ENCODE assay signal across 11 cellular contexts in genomic region chr20:45917790-45918141, GRCh38. TPM values are rescaled to one million over a fixed set of nuclear protein-coding genes. Genes with fewer than 3 reads are reported as not detected.
A peak's percentile ranks its signal among the peaks of the same experiment; 100 is the strongest.
DNase-seq lines count a peak whose midpoint lies in the region; ATAC-seq and TF ChIP-seq lines count a peak whose summit lies in the region.
"Had no signal": no experiment of that assay in that cellular context is flagged by ENCODE, and none has a peak within 500 bp of the region (broad histone marks: within the 10 kb centered on the region; RNA-seq: fewer than 3 reads in every experiment).

No MANE protein-coding gene starts in this region.

- no peak overlapping the region for H3K4me3 ChIP-seq in AG10803 (ENCODE audit: low read length)
- H3K4me3 ChIP-seq in heart left ventricle = no peak overlapping the region
- no peak overlapping the region for H3K4me3 ChIP-seq in ovary
- H3K4me3 ChIP-seq: K562 had no signal

- TF ChIP-seq CTCF in AG10803 (conservative IDR thresholded peaks at IDR 0.05; ENCODE audit: low read length) = no peak
- TF ChIP-seq CTCF in heart left ventricle (IDR thresholded peaks at IDR 0.05) = no peak
- no peak for TF ChIP-seq CTCF in ovary (IDR thresholded peaks at IDR 0.05)

- TF ChIP-seq EP300 in ovary (IDR thresholded peaks at IDR 0.05) = no peak

- H3K9me3 ChIP-seq in heart left ventricle (no peaks in the 10 kb centered on the region), ovary (no peaks in the 10 kb centered on the region)

- TF ChIP-seq POLR2A in heart left ventricle (IDR thresholded peaks at IDR 0.05) (no peak), ovary (IDR thresholded peaks at IDR 0.05) (no peak)

- H3K27ac ChIP-seq in angular gyrus (ENCODE audit: low read depth, low read length) (peak overlapping the region; percentile 69), heart left ventricle (peak overlapping the region; percentile 31 to 92 (median 70)), ovary (peak overlapping the region; percentile 60 to 78)

- H3K4me1 ChIP-seq in heart left ventricle = peaks cover 0 to 86% (median 30%) of the 10 kb centered on the region in 12 donors
- peaks cover 31% of the 10 kb centered on the region for H3K4me1 ChIP-seq in ovary (ENCODE audit: insufficient read depth)

- WGBS in heart left ventricle, 4 donors = 55 to 70% (median 63%) methylated on average over 5 of the region's 5 CpGs
- WGBS in ovary, 3 donors = 4 to 15% (median 12%) methylated on average over 5 of the region's 5 CpGs

- ATAC-seq in heart left ventricle = peak in 3 of 4 donors; percentile 42 to 56 (median 55)
- ATAC-seq: K562 had no signal

- H3K36me3 ChIP-seq in heart left ventricle (no peaks in the 10 kb centered on the region), ovary (no peaks in the 10 kb centered on the region)

- DNase-seq in AG10803 (ENCODE audit: low read depth) = peak; percentile 44
- peak in 4 of 5 donors; percentile 56 to 69 (median 64) for DNase-seq in heart left ventricle
- peak in 4 of 5 donors; percentile 62 to 79 (median 74) for DNase-seq in ovary
- no peak for DNase-seq in activated CD8-positive, alpha-beta memory T cell treated with anti-CD3 and anti-CD28 coated beads for 24 hours
- no peak for DNase-seq in GDM1 (lab: John Stamatoyannopoulos, UW)
- no peak for DNase-seq in stimulated activated CD4-positive, alpha-beta T cell treated with anti-CD3 and anti-CD28 coated beads, Interleukin-4, amount 100 ng/mL, for 4 hours
- no peak for DNase-seq in NCI-H1048 (lab: John Stamatoyannopoulos, UW)
- DNase-seq: ACHN, endodermal cell had no signal

- H3K27me3 ChIP-seq in heart left ventricle = no peaks in the 10 kb centered on the region
- H3K27me3 ChIP-seq in ovary = no peaks in the 10 kb centered on the region

- intact Hi-C loops in heart left ventricle (cut with DNase I) = no loop called here
- intact Hi-C loops in ovary (cut with DNase I) = no loop called here

RNA-seq across cellular contexts. Expression of gene PLTP, which starts 5.8 kb away (rescaled TPM):
- total RNA-seq in heart left ventricle = 100 to 1,000 TPM in 3 of 9 donors, 10 to 100 TPM in 6; 19.8 to 367 (median 81.1) TPM
- polyA plus RNA-seq in heart left ventricle = 10 to 100 TPM; 21.5 to 33.2 TPM
- 100 to 1,000 TPM in 4 of 7 donors, 10 to 100 TPM in 3; 83.5 to 266 (median 138) TPM for total RNA-seq in ovary
- 100 to 1,000 TPM in 1 of 2 donors, 10 to 100 TPM in 1; 85.7 to 188 TPM for polyA plus RNA-seq in ovary

RNA-seq across cellular contexts. Expression of gene PCIF1, which starts 16.7 kb away (rescaled TPM):
- total RNA-seq in heart left ventricle = 10 to 100 TPM; 22.2 to 40.2 (median 28.2) TPM
- 10 to 100 TPM; 17.5 to 31.1 TPM for polyA plus RNA-seq in heart left ventricle
- total RNA-seq in ovary = 10 to 100 TPM; 34.5 to 73.7 (median 59.8) TPM
- 10 to 100 TPM; 14.6 to 48.2 TPM for polyA plus RNA-seq in ovary

RNA-seq across cellular contexts. Expression of gene CTSA, which starts 26.6 kb away (rescaled TPM):
- total RNA-seq in heart left ventricle (100 to 1,000 TPM in 7 of 9 donors, 10 to 100 TPM in 2; 62.5 to 214 (median 129) TPM), ovary (100 to 1,000 TPM in 4 of 7 donors, 10 to 100 TPM in 3; 45.0 to 156 (median 110) TPM)
- polyA plus RNA-seq in heart left ventricle (10 to 100 TPM; 77.7 to 92.5 TPM), ovary (100 to 1,000 TPM in 1 of 2 donors, 10 to 100 TPM in 1; 81.6 to 210 TPM)

RNA-seq across cellular contexts. Expression of gene NEURL2, which starts 26.8 kb away (rescaled TPM):
- total RNA-seq in heart left ventricle (10 to 100 TPM in 5 of 9 donors, 1 to 10 TPM in 4; 3.5 to 14.8 (median 10.8) TPM), ovary (10 to 100 TPM; 10.1 to 28.7 (median 12.5) TPM)
- polyA plus RNA-seq in heart left ventricle (1 to 10 TPM; 3.0 to 8.4 TPM), ovary (10 to 100 TPM in 1 of 2 donors, 1 to 10 TPM in 1; 1.5 to 11.8 TPM)

RNA-seq across cellular contexts. Expression of gene SPATA25, which starts 30.3 kb away (rescaled TPM):
- total RNA-seq in heart left ventricle (1 to 10 TPM in 7 of 9 donors, not detected in 2; 1.1 to 4.0 (median 1.8) TPM), ovary (1 to 10 TPM; 4.2 to 7.5 (median 5.6) TPM)
- polyA plus RNA-seq in heart left ventricle (1 to 10 TPM in 1 of 2 donors, under 1 TPM in 1; 0.58 to 2.7 TPM), ovary (1 to 10 TPM in 1 of 2 donors, not detected in 1; 7.1 TPM)

Comparison
In these comparisons a context has a peak if more than half of its experiments do, and no peak if none do; other contexts are left out.
1. DNase-seq: peak in AG10803 (single experiment), heart left ventricle (4 of 5) and ovary (4 of 5); none in activated CD8-positive, alpha-beta memory T cell treated with anti-CD3 and anti-CD28 coated beads for 24 hours (single experiment), GDM1 (single experiment), stimulated activated CD4-positive, alpha-beta T cell treated with anti-CD3 and anti-CD28 coated beads, Interleukin-4, amount 100 ng/mL, for 4 hours (0 of 2) and NCI-H1048 (single experiment).
2. Peak in every context shown above with its lines, with median percentiles within 50 percentile points of each other: H3K27ac ChIP-seq.